In genomic region chr9:35745569-35745968, GRCh38 we compare ENCODE assay signal across 13 cellular contexts. TPM values are rescaled to one million over a fixed set of nuclear protein-coding genes. Genes with fewer than 3 reads are reported as not detected.
DNase-seq lines count a peak whose midpoint lies in the region; FAIRE-seq and TF ChIP-seq lines count a peak whose summit lies in the region.
"Had no signal": no experiment of that assay in that cellular context is flagged by ENCODE, and none has a peak within 500 bp of the region (broad histone marks: within the 10 kb centered on the region; RNA-seq: fewer than 3 reads in every experiment).

No MANE protein-coding gene starts in this region.

- POLR2A ChIA-PET in CD4-positive, alpha-beta memory T cell (lab: Charles Lee; ENCODE audit: partially characterized antibody), result interaction anchor here (1.2 to 8.1 kb wide), 3 partner anchors 10 to 142 kb away, joined by 4 to 179 read pairs (median 25); partner anchors contain the start of genes CREB3 and TLN1

- peak overlapping the region in 1 of 2 donors; percentile 53 for H3K9ac ChIP-seq in kidney (ENCODE audit: low read length in 2 of 2)

- TF ChIP-seq POLR2A in suprapubic skin (IDR thresholded peaks at IDR 0.05) (no peak), ovary (IDR thresholded peaks at IDR 0.05) (no peak)

- FAIRE-seq in kidney (lab: Jason Lieb, UNC), result no peak

- H3K9me3 Mint-ChIP-seq in activated naive CD8-positive, alpha-beta T cell (ENCODE audit: low read depth), result no peaks in the 10 kb centered on the region
- no peaks in the 10 kb centered on the region for H3K9me3 Mint-ChIP-seq in activated naive CD8-positive, alpha-beta T cell treated with anti-CD3 and anti-CD28 coated beads for 36 hours
- no peaks in the 10 kb centered on the region for H3K9me3 Mint-ChIP-seq in CD4-positive, alpha-beta memory T cell
- H3K9me3 Mint-ChIP-seq: mesothelial cell of epicardium had no signal

- WGBS in suprapubic skin, result 50% methylated on average over 1 of the region's 1 CpG
- 40 to 55% (median 53%) methylated on average over 1 of the region's 1 CpG for WGBS in ovary, 3 donors

- H3K9me3 ChIP-seq in kidney (ENCODE audit: control insufficient read depth in 1 of 2, low read length in 2 of 2) (no peaks in the 10 kb centered on the region), suprapubic skin (no peaks in the 10 kb centered on the region), ovary (no peaks in the 10 kb centered on the region)
- H3K9me3 ChIP-seq in CD4-positive, alpha-beta memory T cell (ENCODE audit: control insufficient read depth in 1 of 2, low read length in 2 of 2), result no peaks in the 10 kb centered on the region
- H3K9me3 ChIP-seq: esophagus squamous epithelium had no signal

- peak overlapping the region; percentile 70; the same call in 1 of the 2 replicates for H3K4me3 ChIP-seq in WI38 (ENCODE audit: low read depth, low read length)
- H3K4me3 ChIP-seq in kidney (ENCODE audit: low read length in 2 of 2), result peak overlapping the region; percentile 20 to 91
- peak overlapping the region; percentile 83 for H3K4me3 ChIP-seq in suprapubic skin
- H3K4me3 ChIP-seq in ovary, result no peak overlapping the region
- H3K4me3 ChIP-seq in CD4-positive, alpha-beta memory T cell (ENCODE audit: low read length in 2 of 2), result no peak overlapping the region

- H3K36me3 Mint-ChIP-seq in activated naive CD8-positive, alpha-beta T cell, result no peaks in the 10 kb centered on the region
- peaks cover 13% of the 10 kb centered on the region for H3K36me3 Mint-ChIP-seq in activated naive CD8-positive, alpha-beta T cell treated with anti-CD3 and anti-CD28 coated beads for 36 hours
- H3K36me3 Mint-ChIP-seq in CD4-positive, alpha-beta memory T cell, result peaks cover 17 to 65% of the 10 kb centered on the region in 2 donors

- H3K4me1 ChIP-seq in kidney (ENCODE audit: control insufficient read depth in 1 of 2, insufficient read depth in 1 of 2, low read depth in 1 of 2, low read length in 2 of 2), result peaks cover 11 to 26% of the 10 kb centered on the region in 2 donors
- peaks cover 49% of the 10 kb centered on the region for H3K4me1 ChIP-seq in suprapubic skin
- peaks cover 22% of the 10 kb centered on the region for H3K4me1 ChIP-seq in ovary (ENCODE audit: insufficient read depth)
- peaks cover 50% of the 10 kb centered on the region for H3K4me1 ChIP-seq in CD4-positive, alpha-beta memory T cell (ENCODE audit: insufficient read depth, low read length)

- H3K4me3 Mint-ChIP-seq in activated naive CD8-positive, alpha-beta T cell, result peak overlapping the region; percentile 90
- no peak overlapping the region for H3K4me3 Mint-ChIP-seq in activated naive CD8-positive, alpha-beta T cell treated with anti-CD3 and anti-CD28 coated beads for 36 hours
- peak overlapping the region in 4 of 8 donors; percentile 0 to 59 (median 38) for H3K4me3 Mint-ChIP-seq in CD4-positive, alpha-beta memory T cell

- CTCF ChIA-PET in CD4-positive, alpha-beta memory T cell (lab: Charles Lee; ENCODE audit: partially characterized antibody), result interaction anchor here (1.0 to 6.6 kb wide), 6 partner anchors 11 to 142 kb away, joined by 3 to 209 read pairs (median 8); partner anchors contain the start of genes CREB3 and TLN1

- H3K27ac Mint-ChIP-seq in activated naive CD8-positive, alpha-beta T cell, result peak overlapping the region; percentile 3
- no peak overlapping the region for H3K27ac Mint-ChIP-seq in activated naive CD8-positive, alpha-beta T cell treated with anti-CD3 and anti-CD28 coated beads for 36 hours
- H3K27ac Mint-ChIP-seq in CD4-positive, alpha-beta memory T cell, result peak overlapping the region in 2 of 7 donors; percentile 57 to 62

- DNase-seq in activated naive CD8-positive, alpha-beta T cell treated with anti-CD3 and anti-CD28 coated beads for 36 hours, result no peak
- DNase-seq in kidney (no peak), suprapubic skin (ENCODE audit: low spot score in 2 of 2) (no peak), ovary (no peak), inferior parietal cortex (ENCODE audit: extremely low spot score) (no peak)
- DNase-seq in CD4-positive, alpha-beta memory T cell, result no peak
- DNase-seq: activated naive CD4-positive, alpha-beta T cell treated with Interleukin-2 at 50 U/mL for 16 hours; esophagus squamous epithelium; stimulated activated CD4-positive, alpha-beta T cell treated with anti-CD3 and anti-CD28 coated beads, Interleukin-4, amount 100 ng/mL, for 1 hour had no signal

- H3K27me3 ChIP-seq in suprapubic skin, result no peaks in the 10 kb centered on the region
- no peaks in the 10 kb centered on the region for H3K27me3 ChIP-seq in ovary
- no peaks in the 10 kb centered on the region for H3K27me3 ChIP-seq in CD4-positive, alpha-beta memory T cell (ENCODE audit: insufficient read depth, low read length)
- H3K27me3 ChIP-seq: esophagus squamous epithelium had no signal

- TF ChIP-seq CTCF in WI38 (IDR thresholded peaks at IDR 0.05; ENCODE audit: low read depth, low read length) (no peak), kidney (IDR thresholded peaks at IDR 0.05; ENCODE audit: borderline replicate concordance, extremely low read depth, insufficient read depth) (no peak), suprapubic skin (IDR thresholded peaks at IDR 0.05) (no peak), ovary (IDR thresholded peaks at IDR 0.05) (no peak)

- peaks cover 53% of the 10 kb centered on the region for H3K4me1 Mint-ChIP-seq in activated naive CD8-positive, alpha-beta T cell (ENCODE audit: low read depth)
- peaks cover 40% of the 10 kb centered on the region for H3K4me1 Mint-ChIP-seq in activated naive CD8-positive, alpha-beta T cell treated with anti-CD3 and anti-CD28 coated beads for 36 hours
- H3K4me1 Mint-ChIP-seq in CD4-positive, alpha-beta memory T cell, result peaks cover 41 to 73% (median 54%) of the 10 kb centered on the region in 4 donors

- no peak for TF ChIP-seq EP300 in suprapubic skin (IDR thresholded peaks at IDR 0.05)
- no peak for TF ChIP-seq EP300 in ovary (IDR thresholded peaks at IDR 0.05)

- H3K27ac ChIP-seq in kidney (ENCODE audit: low read depth in 2 of 2, low read length in 2 of 2) (no peak overlapping the region), suprapubic skin (no peak overlapping the region), ovary (no peak overlapping the region)
- H3K27ac ChIP-seq in CD4-positive, alpha-beta memory T cell (ENCODE audit: low read depth, low read length), result no peak overlapping the region
- H3K27ac ChIP-seq: esophagus squamous epithelium had no signal

- intact Hi-C loops in kidney (cut with DNase I), result no loop called here
- intact Hi-C loops in ovary (cut with DNase I), result no loop called here
- intact Hi-C loops in CD4-positive, alpha-beta memory T cell (cut with micrococcal nuclease), result loop anchor here (5.0 kb wide), 1 partner anchor 633 kb away; no protein-coding TSS in a partner anchor

- H3K27me3 Mint-ChIP-seq in activated naive CD8-positive, alpha-beta T cell, result no peaks in the 10 kb centered on the region
- no peaks in the 10 kb centered on the region for H3K27me3 Mint-ChIP-seq in activated naive CD8-positive, alpha-beta T cell treated with anti-CD3 and anti-CD28 coated beads for 36 hours
- no peaks in the 10 kb centered on the region for H3K27me3 Mint-ChIP-seq in CD4-positive, alpha-beta memory T cell

- H3K36me3 ChIP-seq in kidney (ENCODE audit: control insufficient read depth in 1 of 2, insufficient read depth in 2 of 2, low read length in 2 of 2) (peaks cover 32 to 40% of the 10 kb centered on the region in 2 donors), suprapubic skin (peaks cover 43% of the 10 kb centered on the region), ovary (no peaks in the 10 kb centered on the region)
- H3K36me3 ChIP-seq in CD4-positive, alpha-beta memory T cell (ENCODE audit: insufficient read depth, low read length), result peaks cover 29% of the 10 kb centered on the region

RNA-seq across cellular contexts. Expression of gene GBA2, which starts 3.5 kb away (rescaled TPM):
- 10 to 100 TPM; 22.6 to 24.2 TPM for total RNA-seq in activated naive CD8-positive, alpha-beta T cell treated with anti-CD3 and anti-CD28 coated beads for 36 hours
- 93.2 TPM for total RNA-seq in kidney
- 83.2 TPM for polyA plus RNA-seq in kidney (ENCODE audit: insufficient read depth, low read depth, low replicate concordance)
- 100 to 1,000 TPM in 1 of 4 donors, 10 to 100 TPM in 3; 46.6 to 123 (median 73.5) TPM for total RNA-seq in suprapubic skin
- 10 to 100 TPM; 35.1 to 73.2 (median 44.5) TPM for total RNA-seq in ovary
- polyA plus RNA-seq in ovary, result 10 to 100 TPM; 27.8 to 54.7 TPM
- total RNA-seq in CD4-positive, alpha-beta memory T cell, result 10 to 100 TPM; 61.1 to 66.3 TPM
- 10 to 100 TPM; 16.3 to 27.1 TPM for polyA plus RNA-seq in CD4-positive, alpha-beta memory T cell

RNA-seq across cellular contexts. Expression of gene RGP1, which starts 3.5 kb away (rescaled TPM):
- total RNA-seq in activated naive CD8-positive, alpha-beta T cell treated with anti-CD3 and anti-CD28 coated beads for 36 hours, result 10 to 100 TPM; 12.7 to 13.4 TPM
- total RNA-seq in kidney, result 39.2 TPM
- polyA plus RNA-seq in kidney (ENCODE audit: insufficient read depth, low read depth, low replicate concordance), result 11.0 TPM
- 10 to 100 TPM; 20.2 to 34.7 (median 27.7) TPM for total RNA-seq in suprapubic skin
- total RNA-seq in ovary, result 10 to 100 TPM in 6 of 7 donors, 1 to 10 TPM in 1; 9.4 to 32.3 (median 26.6) TPM
- polyA plus RNA-seq in ovary, result 10 to 100 TPM; 13.4 to 17.0 TPM
- 10 to 100 TPM; 31.8 to 33.8 TPM for total RNA-seq in CD4-positive, alpha-beta memory T cell
- polyA plus RNA-seq in CD4-positive, alpha-beta memory T cell, result 1 to 10 TPM; 6.1 to 9.9 TPM

RNA-seq across cellular contexts. Expression of gene MSMP, which starts 8.5 kb away (rescaled TPM):
- total RNA-seq in activated naive CD8-positive, alpha-beta T cell treated with anti-CD3 and anti-CD28 coated beads for 36 hours, result under 1 TPM in 1 of 2 experiments, not detected in 1; 0.94 TPM
- total RNA-seq in kidney (0.47 TPM), suprapubic skin (not detected), ovary (1 to 10 TPM in 1 of 7 donors, under 1 TPM in 1, not detected in 5; 0.40 to 4.4 TPM)
- polyA plus RNA-seq in kidney (ENCODE audit: insufficient read depth, low read depth, low replicate concordance) (not detected), ovary (under 1 TPM in 1 of 2 donors, not detected in 1; 0.41 TPM)
- not detected for total RNA-seq in CD4-positive, alpha-beta memory T cell
- 1 to 10 TPM in 1 of 2 donors, not detected in 1; 1.2 TPM for polyA plus RNA-seq in CD4-positive, alpha-beta memory T cell
- total RNA-seq: esophagus squamous epithelium, mesothelial cell of epicardium had no signal
- polyA plus RNA-seq: BJ had no signal

RNA-seq across cellular contexts. Expression of gene CREB3, which starts 13.1 kb away (rescaled TPM):
- total RNA-seq in activated naive CD8-positive, alpha-beta T cell treated with anti-CD3 and anti-CD28 coated beads for 36 hours, result 10 to 100 TPM; 23.7 to 24.5 TPM
- total RNA-seq in kidney (40.5 TPM), suprapubic skin (10 to 100 TPM; 18.8 to 24.1 (median 23.1) TPM), ovary (10 to 100 TPM; 31.2 to 41.5 (median 36.6) TPM)
- polyA plus RNA-seq in kidney (ENCODE audit: insufficient read depth, low read depth, low replicate concordance) (52.0 TPM), ovary (10 to 100 TPM; 32.3 to 39.8 TPM)
- 10 to 100 TPM; 24.8 to 25.6 TPM for total RNA-seq in CD4-positive, alpha-beta memory T cell
- polyA plus RNA-seq in CD4-positive, alpha-beta memory T cell, result 10 to 100 TPM; 45.0 to 59.7 TPM

RNA-seq across cellular contexts. Expression of gene TLN1, which starts 13.6 kb away (rescaled TPM):
- 100 to 1,000 TPM; 158 to 169 TPM for total RNA-seq in activated naive CD8-positive, alpha-beta T cell treated with anti-CD3 and anti-CD28 coated beads for 36 hours
- total RNA-seq in kidney (376 TPM), suprapubic skin (100 to 1,000 TPM; 126 to 179 (median 152) TPM), ovary (100 to 1,000 TPM; 106 to 344 (median 271) TPM)
- polyA plus RNA-seq in kidney (ENCODE audit: insufficient read depth, low read depth, low replicate concordance) (71.7 TPM), ovary (100 to 1,000 TPM; 124 to 292 TPM)
- total RNA-seq in CD4-positive, alpha-beta memory T cell, result 100 to 1,000 TPM; 294 to 316 TPM
- polyA plus RNA-seq in CD4-positive, alpha-beta memory T cell, result 100 to 1,000 TPM in 1 of 2 donors, 10 to 100 TPM in 1; 13.7 to 137 TPM

Comparison
In these comparisons a context has a peak if more than half of its experiments do, and no peak if none do; other contexts are left out.
1. H3K4me3 ChIP-seq: peak in WI38 (single experiment), kidney (2 of 2) and suprapubic skin (single experiment); none in ovary (single experiment) and CD4-positive, alpha-beta memory T cell (0 of 2).